In genomic region chr4:8754634-8755589, GRCh38 we compare ENCODE assay signal across 19 cellular contexts.
A peak's percentile ranks its signal among the peaks of the same experiment; 100 is the strongest.
DNase-seq lines count a peak whose midpoint lies in the region; ATAC-seq, FAIRE-seq and TF ChIP-seq lines count a peak whose summit lies in the region.
"Had no signal": no experiment of that assay in that cellular context is flagged by ENCODE, and none has a peak within 500 bp of the region (broad histone marks: within the 10 kb centered on the region; RNA-seq: fewer than 3 reads in every experiment).

No MANE protein-coding gene starts in this region.

- TF ChIP-seq POLR2A in right lobe of liver (IDR thresholded peaks at IDR 0.05) (no peak), HepG2 (IDR thresholded peaks at IDR 0.05; ENCODE audit: insufficient read depth in 1 of 2, low read depth in 2 of 2, low read length in 2 of 2) (no peak), endothelial cell of umbilical vein (IDR thresholded peaks at IDR 0.05; ENCODE audit: low read depth, low read length) (no peak)

- BruUV-seq in HepG2 (replicated peaks; lab: Mats Ljungman, UMichigan) (no TSS peak), endothelial cell of umbilical vein (replicated peaks; lab: Mats Ljungman, UMichigan) (no TSS peak)

- POLR2A ChIA-PET in HepG2 (lab: Yijun Ruan, JAX) = no interaction called here
- POLR2A ChIA-PET in endothelial cell of umbilical vein (lab: Charles Lee) = no interaction called here

- no peaks in the 10 kb centered on the region for H3K4me1 Mint-ChIP-seq in stimulated activated naive CD8-positive, alpha-beta T cell treated with anti-CD3 and anti-CD28 coated beads, Interleukin-15, amount 100 ng/mL, for 72 hours
- H3K4me1 Mint-ChIP-seq in effector memory CD8-positive, alpha-beta T cell (ENCODE audit: low read depth in 2 of 2) = no peaks in the 10 kb centered on the region
- H3K4me1 Mint-ChIP-seq: CD4-positive, alpha-beta memory T cell; GM23338 had no signal

- H3K27ac ChIP-seq in right lobe of liver (no peak overlapping the region), HepG2 (ENCODE audit: extremely low read length, insufficient read depth, low read length) (no peak overlapping the region), endothelial cell of umbilical vein (ENCODE audit: insufficient read depth, low read depth, low read length) (no peak overlapping the region)
- H3K27ac ChIP-seq: RWPE1 had no signal

- no peaks in the 10 kb centered on the region for H3K9me3 Mint-ChIP-seq in stimulated activated naive CD8-positive, alpha-beta T cell treated with anti-CD3 and anti-CD28 coated beads, Interleukin-15, amount 100 ng/mL, for 72 hours
- no peaks in the 10 kb centered on the region for H3K9me3 Mint-ChIP-seq in effector memory CD8-positive, alpha-beta T cell
- H3K9me3 Mint-ChIP-seq: GM23338 had no signal

- in situ Hi-C loops in HepG2 (cut with HindIII; ENCODE audit: extremely low pct_ligation_motif_present, low pct_unique_long_range_greater_than_20kb) = no loop called here

- no peak for ATAC-seq in right lobe of liver
- ATAC-seq in HepG2 = no peak
- ATAC-seq in sciatic nerve = no peak
- no peak for ATAC-seq in stimulated activated naive CD8-positive, alpha-beta T cell treated with anti-CD3 and anti-CD28 coated beads, Interleukin-15, amount 100 ng/mL, for 72 hours
- no peak for ATAC-seq in effector memory CD8-positive, alpha-beta T cell (replicated peaks)
- no peak for ATAC-seq in GM19397 (IDR thresholded peaks at IDR 0.05; ENCODE audit: unreplicated experiment)
- ATAC-seq: GM23338 had no signal

- H3K36me3 ChIP-seq in right lobe of liver = no peaks in the 10 kb centered on the region
- H3K36me3 ChIP-seq in HepG2 (replicated peaks in 1 of 2; ENCODE audit: control insufficient read depth in 1 of 2, insufficient read depth in 2 of 2, low read length in 2 of 2) = no peaks in the 10 kb centered on the region
- no peaks in the 10 kb centered on the region for H3K36me3 ChIP-seq in endothelial cell of umbilical vein (ENCODE audit: control insufficient read depth in 2 of 2, extremely low read depth in 1 of 2, insufficient read depth in 2 of 2, low read length in 2 of 2)

- intact Hi-C loops in right lobe of liver (cut with DNase I) = no loop called here
- intact Hi-C loops in HepG2 (cut with micrococcal nuclease; ENCODE audit: unreplicated experiment) = no loop called here
- intact Hi-C loops in endothelial cell of umbilical vein (cut with micrococcal nuclease) = no loop called here
- intact Hi-C loops in sciatic nerve (cut with DNase I) = no loop called here

- 70% methylated on average over 10 of the region's 23 CpGs for WGBS in right lobe of liver (ENCODE audit: insufficient coverage, low coverage, low lambda C conversion rate, missing lambda C conversion rate)
- WGBS in HepG2 (ENCODE audit: low lambda C conversion rate) = 53% methylated on average over 19 of the region's 23 CpGs

- no peaks in the 10 kb centered on the region for H3K27me3 ChIP-seq in right lobe of liver
- H3K27me3 ChIP-seq in HepG2 (ENCODE audit: control insufficient read depth in 1 of 2, insufficient read depth in 2 of 2, low read length in 2 of 2) = peaks cover 0 to 14% of the 10 kb centered on the region in 2 experiments; a peak in 3 of 5 replicates
- H3K27me3 ChIP-seq in endothelial cell of umbilical vein (ENCODE audit: control insufficient read depth in 2 of 2, insufficient read depth in 2 of 2, low read length in 2 of 2) = no peaks in the 10 kb centered on the region

- DNase-seq in right lobe of liver (peak in 2 of 3 donors; percentile 5 to 11), HepG2 (ENCODE audit: low spot score) (no peak), endothelial cell of umbilical vein (ENCODE audit: low read depth, low spot score) (no peak), sciatic nerve (ENCODE audit: low spot score) (peak; percentile 39)
- no peak for DNase-seq in stimulated activated naive CD8-positive, alpha-beta T cell treated with anti-CD3 and anti-CD28 coated beads, Interleukin-15, amount 100 ng/mL, for 72 hours
- DNase-seq in effector memory CD8-positive, alpha-beta T cell = no peak
- DNase-seq: ACHN; CD4-positive, alpha-beta memory T cell; DMS79 treated with DMSO at 0.1 percent for 48 hours; HFFc6; KBM-7; NCI-H1048; NCI-H146; NCI-H2227 treated with DMSO at 0.1 percent for 48 hours; NCI-H526 had no signal

- H3K4me3 ChIP-seq in right lobe of liver (no peak overlapping the region), HepG2 (replicated peaks in 1 of 3; ENCODE audit: insufficient read depth in 1 of 3, low read depth in 2 of 3, low read length in 3 of 3) (no peak overlapping the region), endothelial cell of umbilical vein (replicated peaks in 1 of 3; ENCODE audit: insufficient read depth in 1 of 3, low read depth in 1 of 3, low read length in 3 of 3) (no peak overlapping the region)
- H3K4me3 ChIP-seq: GM23338 had no signal

- dilution Hi-C loops in endothelial cell of umbilical vein (cut with MboI; ENCODE audit: extremely low pct_ligation_motif_present, low sequenced_read_pairs) = no loop called here

- TF ChIP-seq EP300 in HepG2 (IDR thresholded peaks at IDR 0.05; ENCODE audit: low read depth in 2 of 2, low read length in 2 of 2) (no peak), HepG2 (CRISPR knock-in tag; IDR thresholded peaks at IDR 0.05; ENCODE audit: borderline replicate concordance) (no peak)

- H3K4me2 ChIP-seq in HepG2 (ENCODE audit: low read depth, low read length) = no peak overlapping the region
- H3K4me2 ChIP-seq in endothelial cell of umbilical vein (ENCODE audit: insufficient read depth, low read length) = no peak overlapping the region
- H3K4me2 ChIP-seq: GM23338 had no signal

- no peak for TF ChIP-seq RAD21 in HepG2 (CRISPR knock-in tag; IDR thresholded peaks at IDR 0.05)

- H3K36me3 Mint-ChIP-seq in effector memory CD8-positive, alpha-beta T cell (ENCODE audit: insufficient read depth) = no peaks in the 10 kb centered on the region
- H3K36me3 Mint-ChIP-seq: CD4-positive, alpha-beta memory T cell had no signal

- H4K20me1 ChIP-seq in HepG2 (ENCODE audit: insufficient read depth, low read length) (no peaks in the 10 kb centered on the region), endothelial cell of umbilical vein (replicated peaks; ENCODE audit: control insufficient read depth, extremely low read depth, insufficient read depth, low read length) (no peaks in the 10 kb centered on the region)

- CTCF ChIA-PET in HepG2 (lab: Yijun Ruan, JAX; ENCODE audit: low intra/inter-chr PET ratio, low total read pairs) = no interaction called here
- CTCF ChIA-PET in endothelial cell of umbilical vein (lab: Charles Lee) = no interaction called here

- H2AFZ ChIP-seq in HepG2 (ENCODE audit: low read length) = no peak overlapping the region
- no peak overlapping the region for H2AFZ ChIP-seq in endothelial cell of umbilical vein (ENCODE audit: low read depth, low read length)
- H2AFZ ChIP-seq: GM23338 had no signal

- H3K4me1 ChIP-seq in right lobe of liver (no peaks in the 10 kb centered on the region), HepG2 (ENCODE audit: insufficient read depth, low read length) (no peaks in the 10 kb centered on the region), endothelial cell of umbilical vein (ENCODE audit: control insufficient read depth, extremely low read depth, insufficient read depth, low read length) (no peaks in the 10 kb centered on the region)

- no peaks in the 10 kb centered on the region for H3K79me2 ChIP-seq in HepG2 (ENCODE audit: insufficient read depth, low read length)
- H3K79me2 ChIP-seq in endothelial cell of umbilical vein (ENCODE audit: control insufficient read depth, insufficient read depth, low read length) = no peaks in the 10 kb centered on the region

- no peak for TF ChIP-seq CTCF in right lobe of liver (IDR thresholded peaks at IDR 0.05)
- no peak for TF ChIP-seq CTCF in HepG2 (CRISPR knock-in tag; IDR thresholded peaks at IDR 0.05)
- TF ChIP-seq CTCF in endothelial cell of umbilical vein (IDR thresholded peaks at IDR 0.05; ENCODE audit: extremely low read depth in 1 of 2, insufficient read depth in 1 of 2, low read depth in 1 of 2, low read length in 2 of 2) = no peak

- H3K9me3 ChIP-seq in right lobe of liver (no peaks in the 10 kb centered on the region), HepG2 (ENCODE audit: low read length) (no peaks in the 10 kb centered on the region), endothelial cell of umbilical vein (replicated peaks; ENCODE audit: control insufficient read depth, insufficient read depth, low read length) (no peaks in the 10 kb centered on the region)

- no peaks in the 10 kb centered on the region for H3K9me1 ChIP-seq in endothelial cell of umbilical vein (replicated peaks; ENCODE audit: control insufficient read depth, extremely low read depth, insufficient read depth, low read length)

- no peak overlapping the region for H3K4me3 Mint-ChIP-seq in stimulated activated naive CD8-positive, alpha-beta T cell treated with anti-CD3 and anti-CD28 coated beads, Interleukin-15, amount 100 ng/mL, for 72 hours
- H3K4me3 Mint-ChIP-seq in effector memory CD8-positive, alpha-beta T cell = no peak overlapping the region
- H3K4me3 Mint-ChIP-seq: CD4-positive, alpha-beta memory T cell; GM23338; HFFc6 had no signal

- H3K27me3 Mint-ChIP-seq in stimulated activated naive CD8-positive, alpha-beta T cell treated with anti-CD3 and anti-CD28 coated beads, Interleukin-15, amount 100 ng/mL, for 72 hours = no peaks in the 10 kb centered on the region
- no peaks in the 10 kb centered on the region for H3K27me3 Mint-ChIP-seq in effector memory CD8-positive, alpha-beta T cell
- H3K27me3 Mint-ChIP-seq: CD4-positive, alpha-beta memory T cell had no signal

- no peak overlapping the region for H3K9ac ChIP-seq in HepG2 (ENCODE audit: insufficient read depth, low read depth, low read length)
- no peak overlapping the region for H3K9ac ChIP-seq in endothelial cell of umbilical vein (replicated peaks; ENCODE audit: extremely low read depth, insufficient read depth, low read length)

- no peak for FAIRE-seq in HepG2 (lab: Jason Lieb, UNC)
- peak; percentile 89 for FAIRE-seq in endothelial cell of umbilical vein (lab: Jason Lieb, UNC)
- FAIRE-seq: G401.6 had no signal

- no peak overlapping the region for H3K27ac Mint-ChIP-seq in stimulated activated naive CD8-positive, alpha-beta T cell treated with anti-CD3 and anti-CD28 coated beads, Interleukin-15, amount 100 ng/mL, for 72 hours
- no peak overlapping the region for H3K27ac Mint-ChIP-seq in effector memory CD8-positive, alpha-beta T cell
- H3K27ac Mint-ChIP-seq: CD4-positive, alpha-beta memory T cell; GM23338; HFFc6 had no signal

TF ChIP-seq in HepG2, 621 proteins besides CTCF, POLR2A, EP300 and RAD21 (continues in another document):
- TF ChIP-seq U2AF2 (IDR thresholded peaks at IDR 0.05; ENCODE audit: low read depth, low read length) = no peak
- TF ChIP-seq TSC22D2 (CRISPR knock-in tag; IDR thresholded peaks at IDR 0.05; ENCODE audit: borderline replicate concordance) = no peak
- no peak for TF ChIP-seq AGO1 (IDR thresholded peaks at IDR 0.05; ENCODE audit: low read depth, low read length, poor library complexity, severe bottlenecking)
- no peak for TF ChIP-seq ZNF746 (CRISPR knock-in tag; IDR thresholded peaks at IDR 0.05)

TF ChIP-seq in endothelial cell of umbilical vein, 7 proteins besides CTCF, POLR2A, EP300 and RAD21 (continues in another document):
- no peak for TF ChIP-seq GATA2 (IDR thresholded peaks at IDR 0.05; ENCODE audit: insufficient read depth, insufficient read length, low read depth, low read length)
- TF ChIP-seq FOS (IDR thresholded peaks at IDR 0.05; ENCODE audit: borderline replicate concordance, insufficient read depth, low read length) = no peak
- TF ChIP-seq MYC (IDR thresholded peaks at IDR 0.05; ENCODE audit: low read depth, low read length) = no peak
- TF ChIP-seq POLR2AphosphoS5 (IDR thresholded peaks at IDR 0.05; ENCODE audit: insufficient read depth, low read depth, low read length) = no peak

Comparison
In these comparisons a context has a peak if more than half of its experiments do, and no peak if none do; other contexts are left out.
1. DNase-seq: peak in right lobe of liver (2 of 3) and sciatic nerve (single experiment); none in HepG2 (single experiment), endothelial cell of umbilical vein (single experiment), stimulated activated naive CD8-positive, alpha-beta T cell treated with anti-CD3 and anti-CD28 coated beads, Interleukin-15, amount 100 ng/mL, for 72 hours (0 of 2) and effector memory CD8-positive, alpha-beta T cell (0 of 3).